Comparison of ENCODE assay signal across 7 cellular contexts in the genomic region with DNA sequence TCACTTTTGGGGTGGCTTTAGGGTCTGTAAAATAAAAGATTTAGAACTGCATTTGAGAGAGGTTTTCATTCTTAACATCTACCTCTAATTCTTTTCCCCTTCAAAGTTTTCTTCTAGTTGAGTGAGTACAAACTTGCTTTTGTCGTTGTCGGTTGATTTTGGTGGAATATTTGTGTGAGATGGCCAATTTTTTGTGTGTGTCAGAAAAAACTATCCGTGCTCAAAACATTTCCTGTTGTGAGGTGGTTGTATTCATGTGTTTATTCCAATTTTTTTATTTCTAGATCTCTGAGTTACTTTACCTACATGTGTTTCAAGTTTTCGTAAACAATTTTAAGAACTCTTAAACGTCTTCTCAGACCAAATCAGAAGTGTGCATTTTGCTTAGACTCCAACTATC. TPM values are rescaled to one million over a fixed set of nuclear protein-coding genes. Genes with fewer than 3 reads are reported as not detected.
DNase-seq lines count a peak whose midpoint lies in the region; ATAC-seq, FAIRE-seq and TF ChIP-seq lines count a peak whose summit lies in the region.

No MANE protein-coding gene starts in this region.

- peak overlapping the region; percentile 84; the same call in 1 of the 2 replicates for H3K14ac ChIP-seq in IMR-90 (replicated peaks; ENCODE audit: low read depth, low read length)

- H3K79me1 ChIP-seq in IMR-90 (ENCODE audit: low read depth in 1 of 2, low read length in 2 of 2) = peaks cover 0 to 27% of the 10 kb centered on the region in 2 experiments; a peak in 2 of 4 replicates

- CTCF ChIA-PET in IMR-90 (lab: Yijun Ruan, JAX) = interaction anchor here (0.8 kb wide), 1 partner anchor 347 kb away, joined by 3 read pairs; no protein-coding TSS in a partner anchor

- no peak for TF ChIP-seq RAD21 in IMR-90 (IDR thresholded peaks at IDR 0.05; ENCODE audit: low read length)

- peak overlapping the region; percentile 49; the same call in 1 of the 3 replicates for H2BK15ac ChIP-seq in IMR-90 (ENCODE audit: low read depth, low read length)

- in situ Hi-C loops in IMR-90 (cut with MboI; ENCODE audit: low sequenced_read_pairs) = loop anchor here (5.0 to 10.0 kb wide), 2 partner anchors 318 to 345 kb away; no protein-coding TSS in a partner anchor

- peak; percentile 5 for FAIRE-seq in keratinocyte (lab: Jason Lieb, UNC)

- no peak for DNase-seq in IMR-90
- no peak for DNase-seq in activated naive CD8-positive, alpha-beta T cell treated with anti-CD3 and anti-CD28 coated beads, Interleukin-2, amount 50 U/mL, for 24 hours
- DNase-seq in keratinocyte (ENCODE audit: low read depth, low spot score) = no peak
- no peak for DNase-seq in stimulated activated naive CD8-positive, alpha-beta T cell treated with anti-CD3 and anti-CD28 coated beads, Interleukin-15, amount 100 ng/mL, for 72 hours
- no peak for DNase-seq in effector CD4-positive, alpha-beta T cell

- WGBS in IMR-90 (ENCODE audit: extremely low coverage in 2 of 2, insufficient read length in 1 of 2), 2 experiments = no CpG with 5 or more reads among the region's 5 CpGs

- H3K4me3 Mint-ChIP-seq in activated naive CD8-positive, alpha-beta T cell treated with anti-CD3 and anti-CD28 coated beads, Interleukin-2, amount 50 U/mL, for 24 hours = peak overlapping the region; percentile 89
- H3K4me3 Mint-ChIP-seq in stimulated activated naive CD8-positive, alpha-beta T cell treated with anti-CD3 and anti-CD28 coated beads, Interleukin-15, amount 100 ng/mL, for 72 hours = peak overlapping the region; percentile 84 to 96

- peaks cover 47% of the 10 kb centered on the region for H3K4me1 Mint-ChIP-seq in activated naive CD8-positive, alpha-beta T cell treated with anti-CD3 and anti-CD28 coated beads, Interleukin-2, amount 50 U/mL, for 24 hours
- H3K4me1 Mint-ChIP-seq in stimulated activated naive CD8-positive, alpha-beta T cell treated with anti-CD3 and anti-CD28 coated beads, Interleukin-15, amount 100 ng/mL, for 72 hours = peaks cover 22% of the 10 kb centered on the region

- no peak overlapping the region for H2AK5ac ChIP-seq in IMR-90 (ENCODE audit: low read depth, low read length)

- no peak overlapping the region for H4K91ac ChIP-seq in IMR-90 (ENCODE audit: insufficient read depth, low read depth, low read length)

- H3K27ac Mint-ChIP-seq in activated naive CD8-positive, alpha-beta T cell treated with anti-CD3 and anti-CD28 coated beads, Interleukin-2, amount 50 U/mL, for 24 hours = peak overlapping the region; percentile 86
- peak overlapping the region; percentile 95 to 98 for H3K27ac Mint-ChIP-seq in stimulated activated naive CD8-positive, alpha-beta T cell treated with anti-CD3 and anti-CD28 coated beads, Interleukin-15, amount 100 ng/mL, for 72 hours

- peaks cover 4% of the 10 kb centered on the region; the same call in 1 of the 2 replicates for H4K20me1 ChIP-seq in IMR-90 (ENCODE audit: insufficient read depth, low read length)
- H4K20me1 ChIP-seq in keratinocyte (ENCODE audit: control insufficient read depth, extremely low read depth, insufficient read depth, low read length) = no peaks in the 10 kb centered on the region

- no peak overlapping the region for H2AFZ ChIP-seq in IMR-90 (replicated peaks; ENCODE audit: low read length, poor library complexity)
- H2AFZ ChIP-seq in keratinocyte (ENCODE audit: control insufficient read depth, low read length) = no peak overlapping the region

- H2BK120ac ChIP-seq in IMR-90 (ENCODE audit: low read depth, low read length) = peak overlapping the region; percentile 50; the same call in 1 of the 2 replicates

- H3K9ac ChIP-seq in IMR-90 (ENCODE audit: low read depth, low read length) (peak overlapping the region; percentile 73), keratinocyte (ENCODE audit: control insufficient read depth, extremely low read depth, insufficient read depth, low read length) (peak overlapping the region; percentile 79)

- H3K79me2 ChIP-seq in keratinocyte (ENCODE audit: control insufficient read depth, insufficient read depth, low read length) = peaks cover 61% of the 10 kb centered on the region

- H3K9me3 ChIP-seq in IMR-90 (ENCODE audit: control insufficient read depth, insufficient read depth, low read length) (no peaks in the 10 kb centered on the region), keratinocyte (ENCODE audit: control insufficient read depth, low read depth, low read length) (no peaks in the 10 kb centered on the region)

- H3K36me3 ChIP-seq in IMR-90 (ENCODE audit: control insufficient read depth, insufficient read depth, low read length) (no peaks in the 10 kb centered on the region), keratinocyte (ENCODE audit: control insufficient read depth in 2 of 2, extremely low read depth in 1 of 2, insufficient read depth in 2 of 2, low read length in 2 of 2) (no peaks in the 10 kb centered on the region)

- no peak for TF ChIP-seq CTCF in IMR-90 (conservative IDR thresholded peaks at IDR 0.05; ENCODE audit: low read depth, low read length)
- no peak for TF ChIP-seq CTCF in keratinocyte (optimal IDR thresholded peaks at IDR 0.05 in 1 of 3, IDR thresholded peaks at IDR 0.05 in 1 of 3, conservative IDR thresholded peaks at IDR 0.05 in 1 of 3; ENCODE audit: extremely low read depth in 1 of 3, insufficient read depth in 2 of 3, low read length in 3 of 3)

- no peak overlapping the region for H2BK20ac ChIP-seq in IMR-90 (ENCODE audit: low read depth, low read length)

- dilution Hi-C loops in IMR-90 (cut with HindIII; ENCODE audit: low sequenced_read_pairs, unreplicated experiment) (no loop called here), keratinocyte (cut with MboI; ENCODE audit: extremely low pct_ligation_motif_present, low sequenced_read_pairs) (no loop called here)

- peak overlapping the region; percentile 77 for H3K27ac ChIP-seq in IMR-90 (ENCODE audit: insufficient read depth, low read length)
- peak overlapping the region; percentile 87 for H3K27ac ChIP-seq in keratinocyte (ENCODE audit: control insufficient read depth, insufficient read depth, low read length)

- no peak overlapping the region for H4K5ac ChIP-seq in IMR-90 (ENCODE audit: low read depth, low read length)

- peaks cover 6% of the 10 kb centered on the region; the same call in 1 of the 2 replicates for H3K4me1 ChIP-seq in IMR-90 (ENCODE audit: control insufficient read depth, insufficient read depth, low read length)
- H3K4me1 ChIP-seq in keratinocyte (ENCODE audit: control insufficient read depth, extremely low read depth, insufficient read depth, low read length) = peaks cover 18% of the 10 kb centered on the region

- H3K27me3 Mint-ChIP-seq in activated naive CD8-positive, alpha-beta T cell treated with anti-CD3 and anti-CD28 coated beads, Interleukin-2, amount 50 U/mL, for 24 hours = no peaks in the 10 kb centered on the region
- H3K27me3 Mint-ChIP-seq in stimulated activated naive CD8-positive, alpha-beta T cell treated with anti-CD3 and anti-CD28 coated beads, Interleukin-15, amount 100 ng/mL, for 72 hours = no peaks in the 10 kb centered on the region

- peak overlapping the region; percentile 64; the same call in 1 of the 2 replicates for H3K56ac ChIP-seq in IMR-90 (ENCODE audit: extremely low read depth, insufficient read depth, low read length)

- H2AK9ac ChIP-seq in IMR-90 (replicated peaks; ENCODE audit: low read depth, low read length, poor library complexity) = no peak overlapping the region

- no peak for TF ChIP-seq POLR2A in IMR-90 (IDR thresholded peaks at IDR 0.05; ENCODE audit: low read depth, low read length)

- H3K9me1 ChIP-seq in IMR-90 (ENCODE audit: insufficient read depth, low read length) (no peaks in the 10 kb centered on the region), keratinocyte (ENCODE audit: control insufficient read depth, extremely low read depth, insufficient read depth, low read length) (no peaks in the 10 kb centered on the region)

- no peak overlapping the region; the same call in 1 of the 2 replicates for H3K4ac ChIP-seq in IMR-90 (ENCODE audit: low read depth, low read length)

- H3K36me3 Mint-ChIP-seq in activated naive CD8-positive, alpha-beta T cell treated with anti-CD3 and anti-CD28 coated beads, Interleukin-2, amount 50 U/mL, for 24 hours (ENCODE audit: low read depth) = peaks cover 2% of the 10 kb centered on the region

- H2BK5ac ChIP-seq in IMR-90 (ENCODE audit: low read depth, low read length, poor library complexity, severe bottlenecking) = peak overlapping the region; percentile 75

- TSS peak; percentile 68 for BruUV-seq in IMR-90 (replicated peaks; lab: Mats Ljungman, UMichigan)

- POLR2A ChIA-PET in IMR-90 (lab: Charles Lee; ENCODE audit: unreplicated experiment) = no interaction called here

- H3K4me2 ChIP-seq in IMR-90 (ENCODE audit: low read depth, low read length) = peak overlapping the region; percentile 90
- peak overlapping the region; percentile 46 for H3K4me2 ChIP-seq in keratinocyte (ENCODE audit: control insufficient read depth, extremely low read depth, insufficient read depth, low read depth, low read length)

- peak overlapping the region; percentile 22; the same call in 1 of the 2 replicates for H3K18ac ChIP-seq in IMR-90 (ENCODE audit: low read depth, low read length)

- H3K27me3 ChIP-seq in IMR-90 (ENCODE audit: control insufficient read depth, insufficient read depth, low read length) = no peaks in the 10 kb centered on the region
- H3K27me3 ChIP-seq in keratinocyte (ENCODE audit: control insufficient read depth, extremely low read depth, insufficient read depth, low read length) = no peaks in the 10 kb centered on the region

- peaks cover 14% of the 10 kb centered on the region for H3K9me3 Mint-ChIP-seq in activated naive CD8-positive, alpha-beta T cell treated with anti-CD3 and anti-CD28 coated beads, Interleukin-2, amount 50 U/mL, for 24 hours
- H3K9me3 Mint-ChIP-seq in stimulated activated naive CD8-positive, alpha-beta T cell treated with anti-CD3 and anti-CD28 coated beads, Interleukin-15, amount 100 ng/mL, for 72 hours = no peaks in the 10 kb centered on the region

- peak overlapping the region; percentile 88 for H3K23ac ChIP-seq in IMR-90 (ENCODE audit: low read depth, low read length)

- ATAC-seq in IMR-90 (ENCODE audit: low read depth) (no peak), GM21515 (IDR thresholded peaks at IDR 0.05; ENCODE audit: unreplicated experiment) (no peak), HG03354 (IDR thresholded peaks at IDR 0.05; ENCODE audit: poor library complexity, severe bottlenecking, unreplicated experiment) (no peak)
- ATAC-seq in activated naive CD8-positive, alpha-beta T cell treated with anti-CD3 and anti-CD28 coated beads, Interleukin-2, amount 50 U/mL, for 24 hours = no peak
- ATAC-seq in stimulated activated naive CD8-positive, alpha-beta T cell treated with anti-CD3 and anti-CD28 coated beads, Interleukin-15, amount 100 ng/mL, for 72 hours = no peak

- H3K4me3 ChIP-seq in IMR-90 (ENCODE audit: insufficient read depth, low read depth, low read length) (peak overlapping the region; percentile 98), keratinocyte (ENCODE audit: control insufficient read depth in 2 of 3, extremely low read depth in 1 of 3, insufficient read depth in 2 of 3, low read depth in 1 of 3, low read length in 3 of 3) (peak overlapping the region; percentile 68 to 73 (median 68))

- intact Hi-C loops in IMR-90 (cut with micrococcal nuclease) = loop anchor here (2.0 kb wide), 2 partner anchors 309 to 373 kb away; no protein-coding TSS in a partner anchor

- no peak overlapping the region for H4K8ac ChIP-seq in IMR-90 (ENCODE audit: low read depth in 2 of 2, low read length in 2 of 2)

RNA-seq across cellular contexts. Expression of a gene that starts 1.6 kb away (rescaled TPM):
- total RNA-seq in IMR-90 (2012; rRNA removed) = 55.2 and 67.2 TPM in 2 replicates
- polyA plus RNA-seq in IMR-90 (2012; rRNA removed) = 6.5 and 6.9 TPM in 2 replicates
- polyA plus RNA-seq in IMR-90 (2012; cell fraction: cytosol; rRNA removed) = 1.9 TPM in 2 replicates
- polyA plus RNA-seq in IMR-90 (2012; cell fraction: nucleus; rRNA removed; ENCODE audit: low replicate concordance) = 2.3 and 12.8 TPM in 2 replicates
- polyA plus RNA-seq in keratinocyte = 7.7 to 19.4 TPM (median 13.4 TPM) in 3 replicates
- 21.0 TPM for polyA plus RNA-seq in keratinocyte (2011; ENCODE audit: low read depth)
- polyA plus RNA-seq in keratinocyte (2011; cell fraction: cytosol; rRNA removed) = 10.3 and 22.8 TPM in 2 replicates
- 32.8 and 37.0 TPM in 2 replicates for polyA plus RNA-seq in keratinocyte (2011; cell fraction: nucleus; rRNA removed)
- polyA plus RNA-seq in keratinocyte (2012; ENCODE audit: low replicate concordance) = 22.8 and 26.4 TPM in 2 replicates
- polyA minus RNA-seq in keratinocyte = 13.9 to 50.5 TPM (median 20.1 TPM) in 3 replicates
- polyA minus RNA-seq in keratinocyte (2011; cell fraction: cytosol; rRNA and poly(A)+ RNA removed) = 22.3 TPM
- polyA minus RNA-seq in keratinocyte (2011; cell fraction: nucleus; rRNA and poly(A)+ RNA removed) = 41.2 and 94.2 TPM in 2 replicates
